ENCODE assay signal across 14 cellular contexts in the genomic region with DNA sequence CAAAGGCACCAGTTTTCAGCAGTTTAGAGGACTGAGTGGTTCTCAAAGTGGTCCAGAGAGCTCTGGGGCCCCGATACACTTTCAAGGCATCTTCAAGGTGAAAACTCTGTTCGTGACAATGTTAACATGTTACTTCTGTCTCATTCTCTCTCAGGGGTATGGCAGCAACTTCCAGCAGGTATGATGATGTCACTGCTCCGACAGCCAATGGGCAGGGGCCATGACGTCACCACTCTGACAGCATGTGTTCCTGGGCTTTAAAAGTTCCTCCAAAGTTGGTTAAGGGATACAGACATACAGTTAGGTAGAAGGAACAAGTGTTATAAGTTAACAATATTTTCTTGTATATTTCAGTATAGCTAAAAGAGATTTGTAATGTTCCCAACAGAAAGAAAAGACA.
A peak's percentile ranks its signal among the peaks of the same experiment; 100 is the strongest.
DNase-seq lines count a peak whose midpoint lies in the region; ATAC-seq and TF ChIP-seq lines count a peak whose summit lies in the region.
"Had no signal": no experiment of that assay in that cellular context is flagged by ENCODE, and none has a peak within 500 bp of the region (broad histone marks: within the 10 kb centered on the region; RNA-seq: fewer than 3 reads in every experiment).

No MANE protein-coding gene starts in this region.

- no peak overlapping the region for H4K12ac ChIP-seq in trophoblast cell (ENCODE audit: low read depth, low read length)

- H3K4ac ChIP-seq in trophoblast cell (ENCODE audit: low read depth, low read length), result no peak overlapping the region

- H3K9me3 ChIP-seq in left ventricle myocardium inferior (replicated peaks) (no peaks in the 10 kb centered on the region), ovary (no peaks in the 10 kb centered on the region), uterus (no peaks in the 10 kb centered on the region), trophoblast cell (ENCODE audit: insufficient read depth, low read depth, low read length) (peaks cover 2% of the 10 kb centered on the region), mucosa of descending colon (no peaks in the 10 kb centered on the region)
- H3K9me3 ChIP-seq: transverse colon had no signal

- in situ Hi-C loops in GM13977 (cut with MboI; ENCODE audit: low pct_unique_long_range_greater_than_20kb, low sequenced_read_pairs, unreplicated experiment), result no loop called here

- H3K4me3 ChIP-seq in left ventricle myocardium inferior (no peak overlapping the region), ovary (no peak overlapping the region), uterus (no peak overlapping the region), trophoblast cell (ENCODE audit: low read depth, low read length) (no peak overlapping the region), mucosa of descending colon (no peak overlapping the region)
- H3K4me3 ChIP-seq: transverse colon had no signal

- TF ChIP-seq POLR2A in ovary (IDR thresholded peaks at IDR 0.05), result no peak
- no peak for TF ChIP-seq POLR2A in uterus (IDR thresholded peaks at IDR 0.05)

- no peak overlapping the region for H2BK120ac ChIP-seq in trophoblast cell (ENCODE audit: insufficient read depth, low read length, poor library complexity)

- WGBS in ovary, 3 donors, result 73 to 83% (median 77%) methylated on average over 4 of the region's 4 CpGs
- WGBS in trophoblast cell (ENCODE audit: extremely low coverage, insufficient coverage, insufficient read length), result no CpG with 5 or more reads among the region's 4 CpGs

- H2AFZ ChIP-seq in trophoblast cell (ENCODE audit: insufficient read depth, low read length, poor library complexity), result no peak overlapping the region

- H3K4me1 ChIP-seq in left ventricle myocardium inferior, result peaks cover 64% of the 10 kb centered on the region
- H3K4me1 ChIP-seq in ovary (ENCODE audit: insufficient read depth), result peaks cover 13% of the 10 kb centered on the region
- peaks cover 0 to 12% of the 10 kb centered on the region in 2 donors for H3K4me1 ChIP-seq in uterus
- peaks cover 15 to 19% of the 10 kb centered on the region in 2 experiments for H3K4me1 ChIP-seq in trophoblast cell (ENCODE audit: control insufficient read depth in 1 of 2, insufficient read depth in 2 of 2, low read length in 2 of 2)
- H3K4me1 ChIP-seq in mucosa of descending colon (ENCODE audit: low read depth), result peaks cover 4% of the 10 kb centered on the region

- H3K4me2 ChIP-seq in trophoblast cell (ENCODE audit: low read length), result no peak overlapping the region

- H2BK12ac ChIP-seq in trophoblast cell (ENCODE audit: low read length), result no peak overlapping the region

- no peak overlapping the region for H3K14ac ChIP-seq in trophoblast cell (ENCODE audit: low read length)

- H3K27ac ChIP-seq in left ventricle myocardium inferior (replicated peaks) (peak overlapping the region; percentile 94), cingulate gyrus (ENCODE audit: low read depth, low read length) (peak overlapping the region; percentile 20), ovary (peak overlapping the region; percentile 49 to 76), uterus (peak overlapping the region; percentile 66 to 75), trophoblast cell (ENCODE audit: low read depth, low read length) (no peak overlapping the region)

- no peak overlapping the region for H3K9ac ChIP-seq in trophoblast cell (ENCODE audit: low read length)

- no peak for TF ChIP-seq EP300 in ovary (IDR thresholded peaks at IDR 0.05)

- TF ChIP-seq CTCF in left ventricle myocardium inferior (IDR thresholded peaks at IDR 0.05; ENCODE audit: borderline replicate concordance), result no peak
- no peak for TF ChIP-seq CTCF in ovary (IDR thresholded peaks at IDR 0.05)
- no peak for TF ChIP-seq CTCF in uterus (IDR thresholded peaks at IDR 0.05)
- TF ChIP-seq CTCF in GM13977 (IDR thresholded peaks at IDR 0.05; ENCODE audit: extremely low read depth, insufficient read depth, missing control alignments), result no peak
- TF ChIP-seq CTCF in mucosa of descending colon (IDR thresholded peaks at IDR 0.05), result no peak

- H4K91ac ChIP-seq in trophoblast cell (ENCODE audit: low read depth, low read length), result no peak overlapping the region

- H2BK5ac ChIP-seq in trophoblast cell (ENCODE audit: low read depth, low read length, poor library complexity), result no peak overlapping the region

- peaks cover 11% of the 10 kb centered on the region for H3K79me1 ChIP-seq in trophoblast cell (ENCODE audit: low read length)

- no peak overlapping the region for H3K23ac ChIP-seq in trophoblast cell (ENCODE audit: low read length)

- peaks cover 3% of the 10 kb centered on the region for H3K79me2 ChIP-seq in trophoblast cell (ENCODE audit: control insufficient read depth, insufficient read depth, low read length, poor library complexity)

- intact Hi-C loops in left ventricle myocardium inferior (cut with micrococcal nuclease), result loop anchor here (10.0 kb wide), 1 partner anchor 85 kb away; the partner anchor contains the start of gene KLF15
- intact Hi-C loops in cardiac septum (cut with DNase I), result loop anchor here (5.0 kb wide), 1 partner anchor 33 kb away; no protein-coding TSS in a partner anchor
- intact Hi-C loops in ovary (cut with DNase I), result loop anchor here in 3 of 4 donors (5.0 to 10.0 kb wide), 3 partner anchors 75 to 205 kb away; partner anchors contain the start of genes KLF15 (in 2 of the 3) and ZXDC (in 1 of the 3)
- intact Hi-C loops in uterus (cut with DNase I; ENCODE audit: low total_unique reads), result no loop called here
- intact Hi-C loops in mucosa of descending colon (cut with DNase I, micrococcal nuclease), result no loop called here

- H3K18ac ChIP-seq in trophoblast cell (ENCODE audit: low read length), result no peak overlapping the region

- H2AK5ac ChIP-seq in trophoblast cell (ENCODE audit: low read length), result no peak overlapping the region

- DNase-seq in left ventricle myocardium inferior (no peak), cardiac septum (ENCODE audit: low spot score) (no peak), ovary (no peak), uterus (no peak), GM13977 (ENCODE audit: low spot score) (no peak), trophoblast cell (no peak), mucosa of descending colon (no peak)
- DNase-seq: activated effector memory CD4-positive, alpha-beta T cell treated with anti-CD3 and anti-CD28 coated beads, Interleukin-2, amount 50 U/mL, for 16 hours; CD4-positive, alpha-beta T cell; MV-4-11; naive B cell; NCI-H2081 treated with DMSO at 0.1 percent for 48 hours had no signal

- H3K27me3 ChIP-seq in left ventricle myocardium inferior (ENCODE audit: low read depth), result peaks cover 17% of the 10 kb centered on the region
- no peaks in the 10 kb centered on the region for H3K27me3 ChIP-seq in ovary
- no peaks in the 10 kb centered on the region for H3K27me3 ChIP-seq in uterus
- no peaks in the 10 kb centered on the region for H3K27me3 ChIP-seq in trophoblast cell (ENCODE audit: insufficient read depth, low read length)

- H4K8ac ChIP-seq in trophoblast cell (ENCODE audit: low read depth, low read length), result no peak overlapping the region

- ATAC-seq in mucosa of descending colon, result no peak

- H3K36me3 ChIP-seq in left ventricle myocardium inferior (no peaks in the 10 kb centered on the region), ovary (no peaks in the 10 kb centered on the region), uterus (no peaks in the 10 kb centered on the region), trophoblast cell (ENCODE audit: control insufficient read depth in 1 of 2, insufficient read depth in 2 of 2, low read length in 2 of 2) (no peaks in the 10 kb centered on the region), mucosa of descending colon (ENCODE audit: low read depth) (no peaks in the 10 kb centered on the region)
- H3K36me3 ChIP-seq: transverse colon had no signal

Comparison
In these comparisons a context has a peak if more than half of its experiments do, and no peak if none do; other contexts are left out.
1. intact Hi-C loops: an anchor here in left ventricle myocardium inferior (10.0 kb wide), cardiac septum (5.0 kb wide) and ovary (5.0 to 10.0 kb wide); none called in uterus and mucosa of descending colon.